ENCODE assay signal across 25 cellular contexts in the genomic region with DNA sequence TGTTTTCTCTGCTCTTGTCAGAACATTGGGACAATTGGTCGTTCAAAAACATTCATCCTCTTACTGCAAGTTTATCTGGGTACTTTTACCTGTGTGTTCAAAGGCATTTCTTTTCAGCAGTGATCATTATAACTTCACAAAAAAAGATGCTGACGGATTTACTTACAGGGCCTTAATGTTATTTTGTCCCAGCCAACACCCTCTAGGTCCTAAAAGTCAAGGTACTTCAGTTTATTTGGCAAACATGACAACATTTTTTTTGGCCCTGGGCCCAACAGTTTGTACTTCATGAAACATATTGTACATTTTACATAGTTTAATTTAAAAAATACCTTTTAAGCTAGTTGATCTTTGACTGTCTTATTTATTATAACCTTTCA.
A peak's percentile ranks its signal among the peaks of the same experiment; 100 is the strongest.
DNase-seq lines count a peak whose midpoint lies in the region; ATAC-seq and TF ChIP-seq lines count a peak whose summit lies in the region.
"Had no signal": no experiment of that assay in that cellular context is flagged by ENCODE, and none has a peak within 500 bp of the region (broad histone marks: within the 10 kb centered on the region; RNA-seq: fewer than 3 reads in every experiment).

No MANE protein-coding gene starts in this region.

- no peak overlapping the region for H3K4me3 Mint-ChIP-seq in activated CD4-positive, alpha-beta T cell treated with anti-CD3 and anti-CD28 coated beads, Interleukin-2, amount 10 ng/mL, durations not matched to agents 24 days and 14 days
- H3K4me3 Mint-ChIP-seq in CD4-positive, alpha-beta T cell = no peak overlapping the region
- H3K4me3 Mint-ChIP-seq in T-helper 17 cell (no peak overlapping the region), osteocyte (ENCODE audit: unreplicated experiment) (no peak overlapping the region)
- H3K4me3 Mint-ChIP-seq: endodermal cell, HFFc6 had no signal

- ATAC-seq in CD4-positive, alpha-beta T cell (ENCODE audit: poor library complexity) = no peak
- ATAC-seq in T-helper 17 cell (no peak), GM19455 (IDR thresholded peaks at IDR 0.05; ENCODE audit: unreplicated experiment) (no peak)
- ATAC-seq: gastroesophageal sphincter had no signal

- POLR2A ChIA-PET in CD4-positive, alpha-beta T cell (lab: Charles Lee) = interaction anchor here (0.9 to 1.5 kb wide), 4 partner anchors 9 to 22 kb away, joined by 3 to 4 read pairs (median 3); no protein-coding TSS in a partner anchor

- H3K27me3 Mint-ChIP-seq in activated CD4-positive, alpha-beta T cell treated with anti-CD3 and anti-CD28 coated beads, Interleukin-2, amount 10 ng/mL, durations not matched to agents 24 days and 14 days = no peaks in the 10 kb centered on the region
- no peaks in the 10 kb centered on the region for H3K27me3 Mint-ChIP-seq in CD4-positive, alpha-beta T cell
- H3K27me3 Mint-ChIP-seq in T-helper 17 cell = no peaks in the 10 kb centered on the region
- H3K27me3 Mint-ChIP-seq in osteocyte (ENCODE audit: unreplicated experiment) = no peaks in the 10 kb centered on the region
- H3K27me3 Mint-ChIP-seq: natural killer cell treated with Interleukin-12 subunit alpha and Interleukin-12 subunit beta and Interleukin-15 and Interleukin-18, amount 100 ng/mL, for 72 hours had no signal

- H3K9me3 ChIP-seq in CD4-positive, alpha-beta T cell (ENCODE audit: control insufficient read depth, low read length) = no peaks in the 10 kb centered on the region
- H3K9me3 ChIP-seq in T-helper 17 cell (ENCODE audit: control insufficient read depth, low read length, poor library complexity, severe bottlenecking) = no peaks in the 10 kb centered on the region
- H3K9me3 ChIP-seq: colonic mucosa, gastroesophageal sphincter, ovary, uterus had no signal

- TF ChIP-seq CTCF in CD4-positive, alpha-beta T cell (IDR thresholded peaks at IDR 0.05) = no peak
- TF ChIP-seq CTCF in osteocyte (IDR thresholded peaks at IDR 0.05) = no peak

- CTCF ChIA-PET in CD4-positive, alpha-beta T cell (lab: Charles Lee) = interaction anchor here (0.5 to 2.0 kb wide), 6 partner anchors 9 to 356 kb away, joined by 3 to 5 read pairs (median 3); no protein-coding TSS in a partner anchor

- no peak for DNase-seq in activated CD4-positive, alpha-beta T cell treated with anti-CD3 and anti-CD28 coated beads, Interleukin-2, amount 10 ng/mL, durations not matched to agents 24 days and 14 days
- DNase-seq in activated CD4-positive, alpha-beta T cell treated with anti-CD3 and anti-CD28 coated beads, Interleukin-2, amount 50 U/mL, for 48 hours = no peak
- no peak for DNase-seq in CD4-positive, alpha-beta T cell
- DNase-seq in T-helper 17 cell (no peak), osteocyte (ENCODE audit: extremely low spot score, unreplicated experiment) (no peak), dedifferentiated amniotic fluid mesenchymal stem cell (ENCODE audit: extremely low spot score) (no peak), NCI-H1092 treated with DMSO at 0.1 percent for 48 hours (lab: John Stamatoyannopoulos, UW) (no peak)
- DNase-seq: activated CD8-positive, alpha-beta memory T cell treated with anti-CD3 and anti-CD28 coated beads, Interleukin-2, amount 50 U/mL, for 4 hours; amniotic stem cell; colonic mucosa; endodermal cell; GDM1; HFFc6; hypothalamus; NCI-H1092; NCI-H2081; NCI-H82; ovary; SHP77 treated with DMSO at 0.1 percent for 48 hours; stimulated activated CD4-positive, alpha-beta T cell treated with anti-CD3 and anti-CD28 coated beads, Interleukin-12 subunit alpha, Interleukin-12 subunit beta, amount 100 ng/mL, for 4 hours; uterus had no signal

- peaks cover 27% of the 10 kb centered on the region for H3K36me3 Mint-ChIP-seq in activated CD4-positive, alpha-beta T cell treated with anti-CD3 and anti-CD28 coated beads, Interleukin-2, amount 10 ng/mL, durations not matched to agents 24 days and 14 days (ENCODE audit: low read depth)
- H3K36me3 Mint-ChIP-seq in CD4-positive, alpha-beta T cell (ENCODE audit: low read depth) = no peaks in the 10 kb centered on the region
- H3K36me3 Mint-ChIP-seq in T-helper 17 cell (ENCODE audit: low read depth) (no peaks in the 10 kb centered on the region), osteocyte (ENCODE audit: unreplicated experiment) (peaks cover 3% of the 10 kb centered on the region)
- H3K36me3 Mint-ChIP-seq: natural killer cell treated with Interleukin-12 subunit alpha and Interleukin-12 subunit beta and Interleukin-15 and Interleukin-18, amount 100 ng/mL, for 72 hours had no signal

- H3K4me1 Mint-ChIP-seq in activated CD4-positive, alpha-beta T cell treated with anti-CD3 and anti-CD28 coated beads, Interleukin-2, amount 10 ng/mL, durations not matched to agents 24 days and 14 days = peaks cover 51% of the 10 kb centered on the region
- H3K4me1 Mint-ChIP-seq in CD4-positive, alpha-beta T cell (ENCODE audit: low read depth) = peaks cover 24% of the 10 kb centered on the region
- H3K4me1 Mint-ChIP-seq in T-helper 17 cell = peaks cover 25% of the 10 kb centered on the region
- H3K4me1 Mint-ChIP-seq in osteocyte (ENCODE audit: unreplicated experiment) = peaks cover 57% of the 10 kb centered on the region
- H3K4me1 Mint-ChIP-seq: endodermal cell had no signal

- intact Hi-C loops in activated CD4-positive, alpha-beta T cell treated with anti-CD3 and anti-CD28 coated beads, Interleukin-2, amount 10 ng/mL, durations not matched to agents 24 days and 14 days (cut with micrococcal nuclease) = loop anchor here (2.0 to 5.0 kb wide), 2 partner anchors 242 to 421 kb away; no protein-coding TSS in a partner anchor
- intact Hi-C loops in CD4-positive, alpha-beta T cell (cut with DNase I, micrococcal nuclease) = no loop called here

- H3K27ac Mint-ChIP-seq in activated CD4-positive, alpha-beta T cell treated with anti-CD3 and anti-CD28 coated beads, Interleukin-2, amount 10 ng/mL, durations not matched to agents 24 days and 14 days = peak overlapping the region; percentile 87
- peak overlapping the region; percentile 57 for H3K27ac Mint-ChIP-seq in CD4-positive, alpha-beta T cell
- peak overlapping the region; percentile 93 for H3K27ac Mint-ChIP-seq in T-helper 17 cell
- H3K27ac Mint-ChIP-seq in osteocyte (ENCODE audit: unreplicated experiment) = peak overlapping the region; percentile 77
- H3K27ac Mint-ChIP-seq: endodermal cell, HFFc6 had no signal

- H3K9me3 Mint-ChIP-seq in activated CD4-positive, alpha-beta T cell treated with anti-CD3 and anti-CD28 coated beads, Interleukin-2, amount 10 ng/mL, durations not matched to agents 24 days and 14 days = peaks cover 6% of the 10 kb centered on the region
- no peaks in the 10 kb centered on the region for H3K9me3 Mint-ChIP-seq in CD4-positive, alpha-beta T cell
- no peaks in the 10 kb centered on the region for H3K9me3 Mint-ChIP-seq in osteocyte (ENCODE audit: unreplicated experiment)
- H3K9me3 Mint-ChIP-seq: endodermal cell; HFFc6; natural killer cell treated with Interleukin-12 subunit alpha and Interleukin-12 subunit beta and Interleukin-15 and Interleukin-18, amount 100 ng/mL, for 72 hours had no signal

- no peaks in the 10 kb centered on the region for H3K27me3 ChIP-seq in CD4-positive, alpha-beta T cell (ENCODE audit: control insufficient read depth, insufficient read depth, low read length)
- H3K27me3 ChIP-seq: colonic mucosa, gastroesophageal sphincter, ovary, uterus had no signal

- H3K27ac ChIP-seq in CD4-positive, alpha-beta T cell (ENCODE audit: low read depth, low read length) = no peak overlapping the region
- H3K27ac ChIP-seq: colonic mucosa, gastroesophageal sphincter, GM23248, ovary had no signal
